3 cellular contexts compared by ENCODE assay signal in the genomic region with DNA sequence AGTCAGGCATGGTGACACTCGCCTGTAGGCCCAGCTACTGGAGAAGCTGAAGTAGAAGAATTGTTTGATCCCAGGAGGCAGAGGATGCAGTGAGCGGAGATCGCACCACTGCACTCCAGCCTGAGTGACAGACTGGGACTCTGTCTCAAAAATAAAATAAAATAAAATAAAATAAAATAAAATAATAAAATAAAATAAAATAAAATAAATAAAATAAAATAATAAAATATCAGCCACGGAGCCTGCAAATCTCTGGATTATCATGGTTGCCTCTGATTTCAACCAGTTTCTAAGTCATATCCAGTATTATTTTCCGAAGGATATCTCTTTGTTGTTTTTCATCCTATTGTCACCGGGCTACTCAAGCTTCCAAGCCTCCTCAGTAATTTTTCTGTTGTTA.
"Had no signal": no experiment of that assay in that cellular context is flagged by ENCODE, and none has a peak within 500 bp of the region (broad histone marks: within the 10 kb centered on the region; RNA-seq: fewer than 3 reads in every experiment).

No MANE protein-coding gene starts in this region.

- DNase-seq: GDM1, GF-D8 had no signal

- H3K4me3 ChIP-seq: GM12878 had no signal

- ATAC-seq: GM12878 had no signal
